ENCODE assay signal across 15 cellular contexts in genomic region chr11:32615422-32615821, GRCh38. TPM values are rescaled to one million over a fixed set of nuclear protein-coding genes. Genes with fewer than 3 reads are reported as not detected.
A peak's percentile ranks its signal among the peaks of the same experiment; 100 is the strongest.
DNase-seq lines count a peak whose midpoint lies in the region; ATAC-seq, FAIRE-seq and TF ChIP-seq lines count a peak whose summit lies in the region.
"Had no signal": no experiment of that assay in that cellular context is flagged by ENCODE, and none has a peak within 500 bp of the region (broad histone marks: within the 10 kb centered on the region; RNA-seq: fewer than 3 reads in every experiment).

No MANE protein-coding gene starts in this region.

- peaks cover 9% of the 10 kb centered on the region for H3K4me1 ChIP-seq in Loucy (ENCODE audit: insufficient read depth, low read length, poor library complexity, severe bottlenecking)
- H3K4me1 ChIP-seq: right atrium auricular region, tibial artery had no signal

- POLR2A ChIA-PET in activated CD4-positive, alpha-beta memory T cell treated with anti-CD3 and anti-CD28 coated beads for 36 hours (lab: Charles Lee), result no interaction called here

- TF ChIP-seq CTCF in Loucy (conservative IDR thresholded peaks at IDR 0.05; ENCODE audit: low read length) (peak; percentile 76), cardiac fibroblast (IDR thresholded peaks at IDR 0.05; ENCODE audit: low read depth, low read length) (peak; percentile 20), nephron (IDR thresholded peaks at IDR 0.05; ENCODE audit: unreplicated experiment in 3 of 3) (peak; percentile 62 to 69 (median 67))

- H3K27me3 ChIP-seq in Loucy (ENCODE audit: insufficient read depth, low read length, poor library complexity, severe bottlenecking), result no peaks in the 10 kb centered on the region
- H3K27me3 ChIP-seq: right atrium auricular region, tibial artery had no signal

- peaks cover 6% of the 10 kb centered on the region for H3K36me3 Mint-ChIP-seq in nephron (ENCODE audit: low read depth)
- H3K36me3 Mint-ChIP-seq in activated T-helper 17 cell treated with anti-CD3 and anti-CD28 coated beads, Interleukin-2, amount 50 U/mL, for 72 hours (ENCODE audit: low read depth), result no peaks in the 10 kb centered on the region
- peaks cover 2% of the 10 kb centered on the region for H3K36me3 Mint-ChIP-seq in activated CD4-positive, alpha-beta memory T cell treated with anti-CD3 and anti-CD28 coated beads for 36 hours

- H4K20me1 ChIP-seq in Loucy (ENCODE audit: insufficient read depth, low read length, poor library complexity, severe bottlenecking), result no peaks in the 10 kb centered on the region

- ATAC-seq in activated T-helper 17 cell treated with anti-CD3 and anti-CD28 coated beads, Interleukin-2, amount 50 U/mL, for 72 hours (replicated peaks), result no peak

- H3K9me2 ChIP-seq in Loucy (replicated peaks; ENCODE audit: low read depth, low read length), result no peaks in the 10 kb centered on the region

- no peak overlapping the region for H3K4me3 Mint-ChIP-seq in nephron
- H3K4me3 Mint-ChIP-seq in activated T-helper 17 cell treated with anti-CD3 and anti-CD28 coated beads, Interleukin-2, amount 50 U/mL, for 72 hours, result no peak overlapping the region
- no peak overlapping the region for H3K4me3 Mint-ChIP-seq in activated CD4-positive, alpha-beta memory T cell treated with anti-CD3 and anti-CD28 coated beads for 36 hours

- H3K4me3 ChIP-seq in Loucy (ENCODE audit: low read length, poor library complexity, severe bottlenecking), result no peak overlapping the region
- no peak overlapping the region for H3K4me3 ChIP-seq in cardiac fibroblast (replicated peaks in 1 of 2; ENCODE audit: low read depth in 2 of 2, low read length in 2 of 2)
- H3K4me3 ChIP-seq: right atrium auricular region, tibial artery had no signal

- CTCF ChIA-PET in activated CD4-positive, alpha-beta memory T cell treated with anti-CD3 and anti-CD28 coated beads for 36 hours (lab: Charles Lee), result interaction anchor here (0.8 to 1.1 kb wide), 4 partner anchors 223 to 317 kb away, joined by 3 read pairs; no protein-coding TSS in a partner anchor

- no peaks in the 10 kb centered on the region for H3K9me3 ChIP-seq in Loucy (ENCODE audit: insufficient read depth, low read depth, low read length)
- H3K9me3 ChIP-seq: right atrium auricular region had no signal

- H3K27me3 Mint-ChIP-seq in nephron (ENCODE audit: low read depth), result peaks cover 9% of the 10 kb centered on the region
- H3K27me3 Mint-ChIP-seq in activated T-helper 17 cell treated with anti-CD3 and anti-CD28 coated beads, Interleukin-2, amount 50 U/mL, for 72 hours, result peaks cover 5% of the 10 kb centered on the region
- H3K27me3 Mint-ChIP-seq in activated CD4-positive, alpha-beta memory T cell treated with anti-CD3 and anti-CD28 coated beads for 36 hours, result peaks cover 8% of the 10 kb centered on the region

- H3K4me2 ChIP-seq in Loucy (ENCODE audit: low read depth, low read length, poor library complexity, severe bottlenecking), result no peak overlapping the region

- peak; percentile 89 for FAIRE-seq in G401.6 (lab: Jason Lieb, UNC)
- FAIRE-seq: colon had no signal

- H3K79me2 ChIP-seq in Loucy (ENCODE audit: insufficient read depth, low read length), result no peaks in the 10 kb centered on the region

- H3K27ac Mint-ChIP-seq in nephron, result no peak overlapping the region
- H3K27ac Mint-ChIP-seq in activated T-helper 17 cell treated with anti-CD3 and anti-CD28 coated beads, Interleukin-2, amount 50 U/mL, for 72 hours, result no peak overlapping the region
- H3K27ac Mint-ChIP-seq in activated CD4-positive, alpha-beta memory T cell treated with anti-CD3 and anti-CD28 coated beads for 36 hours, result no peak overlapping the region

- no peaks in the 10 kb centered on the region for H3F3A ChIP-seq in Loucy (ENCODE audit: low read depth)

- intact Hi-C loops in activated CD4-positive, alpha-beta memory T cell treated with anti-CD3 and anti-CD28 coated beads for 36 hours (cut with micrococcal nuclease), result loop anchor here (5.0 to 10.0 kb wide), 2 partner anchors 181 to 293 kb away; partner anchors contain the start of gene WT1

- no peak overlapping the region for H3K9ac ChIP-seq in Loucy (ENCODE audit: low read depth, low read length, poor library complexity, severe bottlenecking)

- peak; percentile 53 to 67 for DNase-seq in cardiac fibroblast (ENCODE audit: low read depth in 2 of 2)
- DNase-seq in activated CD4-positive, alpha-beta memory T cell treated with anti-CD3 and anti-CD28 coated beads for 36 hours, result no peak
- no peak for DNase-seq in stimulated activated naive CD4-positive, alpha-beta T cell treated with Interleukin-2 at 50 U/mL for 16 hours (lab: John Stamatoyannopoulos, UW)
- DNase-seq: activated effector memory CD4-positive, alpha-beta T cell treated with Interleukin-2 at 50 U/mL for 16 hours; DMS79; hypothalamus; midbrain; SHP77 treated with DMSO at 0.1 percent for 48 hours; tibial artery had no signal

- H3K9me3 Mint-ChIP-seq in nephron, result peaks cover 12% of the 10 kb centered on the region
- H3K9me3 Mint-ChIP-seq in activated T-helper 17 cell treated with anti-CD3 and anti-CD28 coated beads, Interleukin-2, amount 50 U/mL, for 72 hours, result no peaks in the 10 kb centered on the region
- no peaks in the 10 kb centered on the region for H3K9me3 Mint-ChIP-seq in activated CD4-positive, alpha-beta memory T cell treated with anti-CD3 and anti-CD28 coated beads for 36 hours

- peaks cover 23% of the 10 kb centered on the region for H3K4me1 Mint-ChIP-seq in nephron
- no peaks in the 10 kb centered on the region for H3K4me1 Mint-ChIP-seq in activated T-helper 17 cell treated with anti-CD3 and anti-CD28 coated beads, Interleukin-2, amount 50 U/mL, for 72 hours
- H3K4me1 Mint-ChIP-seq in activated CD4-positive, alpha-beta memory T cell treated with anti-CD3 and anti-CD28 coated beads for 36 hours (ENCODE audit: low read depth), result no peaks in the 10 kb centered on the region

- no peak overlapping the region for H2AFZ ChIP-seq in Loucy (ENCODE audit: low read length)

- H3K36me3 ChIP-seq in Loucy (ENCODE audit: insufficient read depth, low read length), result no peaks in the 10 kb centered on the region
- H3K36me3 ChIP-seq: right atrium auricular region, tibial artery had no signal

RNA-seq across cellular contexts. Expression of gene EIF3M, which starts 31.8 kb away (rescaled TPM):
- total RNA-seq in activated T-helper 17 cell treated with anti-CD3 and anti-CD28 coated beads, Interleukin-2, amount 50 U/mL, for 72 hours, result 100 to 1,000 TPM; 250 to 349 TPM
- 100 to 1,000 TPM; 377 to 389 TPM for total RNA-seq in activated CD4-positive, alpha-beta memory T cell treated with anti-CD3 and anti-CD28 coated beads for 36 hours

Comparison
In these comparisons a context has a peak if more than half of its experiments do, and no peak if none do; other contexts are left out.
1. CTCF ChIP-seq: peak in every context shown above with its lines; median percentile 76 in Loucy; 67 in nephron; 20 in cardiac fibroblast.
2. DNase-seq: peak in cardiac fibroblast (2 of 2); none in activated CD4-positive, alpha-beta memory T cell treated with anti-CD3 and anti-CD28 coated beads for 36 hours (single experiment) and stimulated activated naive CD4-positive, alpha-beta T cell treated with Interleukin-2 at 50 U/mL for 16 hours (single experiment).